In genomic region chr5:119378075-119378699, GRCh38 we compare ENCODE assay signal across 14 cellular contexts. TPM values are rescaled to one million over a fixed set of nuclear protein-coding genes. Genes with fewer than 3 reads are reported as not detected.
DNase-seq lines count a peak whose midpoint lies in the region; ATAC-seq and TF ChIP-seq lines count a peak whose summit lies in the region.
"Had no signal": no experiment of that assay in that cellular context is flagged by ENCODE, and none has a peak within 500 bp of the region (broad histone marks: within the 10 kb centered on the region; RNA-seq: fewer than 3 reads in every experiment).

No MANE protein-coding gene starts in this region.

- H3K27ac Mint-ChIP-seq in T-cell: peak overlapping the region; percentile 20 to 79
- no peak overlapping the region for H3K27ac Mint-ChIP-seq in glutamatergic neuron (ENCODE audit: unreplicated experiment)

- peaks cover 75% of the 10 kb centered on the region for H3K4me1 Mint-ChIP-seq in activated T-cell treated with anti-CD3 and anti-CD28 coated beads, Interleukin-2, amount 50 U/mL, for 4 hours (ENCODE audit: low read depth)
- H3K4me1 Mint-ChIP-seq in T-cell: peaks cover 71 to 81% (median 77%) of the 10 kb centered on the region in 3 donors
- no peaks in the 10 kb centered on the region for H3K4me1 Mint-ChIP-seq in glutamatergic neuron (ENCODE audit: low read depth, unreplicated experiment)

- POLR2A ChIA-PET in T-cell (lab: Charles Lee) (interaction anchor here in 1 of 2 donors (0.6 kb wide), 1 partner anchor 76 kb away, joined by 3 read pairs; no protein-coding TSS in a partner anchor), PC-9 (lab: Charles Lee; ENCODE audit: unreplicated experiment) (no interaction called here)

- peak overlapping the region; percentile 51 for H3K4me3 Mint-ChIP-seq in activated T-cell treated with anti-CD3 and anti-CD28 coated beads, Interleukin-2, amount 50 U/mL, for 4 hours
- no peak overlapping the region for H3K4me3 Mint-ChIP-seq in T-cell
- H3K4me3 Mint-ChIP-seq in glutamatergic neuron (ENCODE audit: unreplicated experiment): no peak overlapping the region
- H3K4me3 Mint-ChIP-seq: dendritic cell treated with granulocyte-macrophage colony-stimulating factor and Interleukin-4, amounts not matched to agents 40 ng/mL and 50 ng/mL, for 4 days had no signal

- H3K4me2 ChIP-seq in PC-9: no peak overlapping the region

- no peaks in the 10 kb centered on the region for H4K20me1 ChIP-seq in PC-9 (ENCODE audit: insufficient read depth)

- no peaks in the 10 kb centered on the region for H3K27me3 ChIP-seq in esophagus squamous epithelium
- H3K27me3 ChIP-seq in PC-9 (ENCODE audit: insufficient read depth, low read depth): no peaks in the 10 kb centered on the region

- H3K27ac ChIP-seq in esophagus squamous epithelium (peak overlapping the region in 3 of 4 donors; percentile 30 to 64 (median 54)), PC-9 (no peak overlapping the region)

- H3K9me3 ChIP-seq in esophagus squamous epithelium: no peaks in the 10 kb centered on the region
- no peaks in the 10 kb centered on the region for H3K9me3 ChIP-seq in PC-9 (ENCODE audit: insufficient read depth, low read depth)

- ATAC-seq in activated T-cell treated with anti-CD3 and anti-CD28 coated beads, Interleukin-2, amount 50 U/mL, for 4 hours: peak; percentile 23 to 33
- ATAC-seq in T-cell (replicated peaks in 1 of 4): peak in 2 of 4 experiments; percentile 15 to 48

- 72 to 86% methylated on average over 3 of the region's 3 CpGs for WGBS in esophagus squamous epithelium, 2 donors

- H3K4me3 ChIP-seq in esophagus squamous epithelium (no peak overlapping the region), PC-9 (no peak overlapping the region)

- H3K36me3 ChIP-seq in esophagus squamous epithelium: no peaks in the 10 kb centered on the region
- H3K36me3 ChIP-seq in PC-9 (ENCODE audit: low read depth): no peaks in the 10 kb centered on the region

- H3K27me3 Mint-ChIP-seq in activated T-cell treated with anti-CD3 and anti-CD28 coated beads, Interleukin-2, amount 50 U/mL, for 4 hours (ENCODE audit: low read depth): no peaks in the 10 kb centered on the region
- H3K27me3 Mint-ChIP-seq in T-cell (no peaks in the 10 kb centered on the region), glutamatergic neuron (ENCODE audit: unreplicated experiment) (no peaks in the 10 kb centered on the region)
- H3K27me3 Mint-ChIP-seq: dendritic cell treated with granulocyte-macrophage colony-stimulating factor and Interleukin-4, amounts not matched to agents 40 ng/mL and 50 ng/mL, for 4 days had no signal

- intact Hi-C loops in esophagus squamous epithelium (cut with DNase I) (no loop called here), PC-9 (cut with micrococcal nuclease; ENCODE audit: unreplicated experiment) (no loop called here)

- H3K9me3 Mint-ChIP-seq in activated T-cell treated with anti-CD3 and anti-CD28 coated beads, Interleukin-2, amount 50 U/mL, for 4 hours: peaks cover 2% of the 10 kb centered on the region
- H3K9me3 Mint-ChIP-seq in T-cell (no peaks in the 10 kb centered on the region), glutamatergic neuron (ENCODE audit: unreplicated experiment) (no peaks in the 10 kb centered on the region)
- H3K9me3 Mint-ChIP-seq: dendritic cell treated with granulocyte-macrophage colony-stimulating factor and Interleukin-4, amounts not matched to agents 40 ng/mL and 50 ng/mL, for 4 days had no signal

- peaks cover 56% of the 10 kb centered on the region for H3K36me3 Mint-ChIP-seq in activated T-cell treated with anti-CD3 and anti-CD28 coated beads, Interleukin-2, amount 50 U/mL, for 4 hours (ENCODE audit: insufficient read depth)
- H3K36me3 Mint-ChIP-seq in T-cell (peaks cover 29% of the 10 kb centered on the region), glutamatergic neuron (ENCODE audit: unreplicated experiment) (no peaks in the 10 kb centered on the region)

- BruUV-seq in PC-9 (replicated peaks; lab: Mats Ljungman, UMichigan): no TSS peak

- no peak for TF ChIP-seq CTCF in esophagus squamous epithelium (IDR thresholded peaks at IDR 0.05)
- TF ChIP-seq CTCF in glutamatergic neuron (IDR thresholded peaks at IDR 0.05; ENCODE audit: partially characterized antibody, unreplicated experiment): no peak
- no peak for TF ChIP-seq CTCF in PC-9 (conservative IDR thresholded peaks at IDR 0.05)

- H3F3A ChIP-seq in PC-9 (ENCODE audit: insufficient read depth, low read depth): no peaks in the 10 kb centered on the region

- no peak overlapping the region for H2AFZ ChIP-seq in PC-9

- CTCF ChIA-PET in T-cell (lab: Charles Lee) (interaction anchor here (0.8 to 2.1 kb wide), 6 partner anchors 11 to 62 kb away, joined by 3 to 9 read pairs (median 3); no protein-coding TSS in a partner anchor), PC-9 (lab: Charles Lee) (no interaction called here)

- 0 out of 2 replicates have a peak, but pooled peaks cover 4% of the 10 kb centered on the region for H3K79me2 ChIP-seq in PC-9 (ENCODE audit: low read depth)

- TF ChIP-seq POLR2A in esophagus squamous epithelium (IDR thresholded peaks at IDR 0.05): no peak

- no peak for DNase-seq in activated T-cell treated with anti-CD3 and anti-CD28 coated beads, Interleukin-2, amount 50 U/mL, for 4 hours
- no peak for DNase-seq in activated T-cell treated with anti-CD3 and anti-CD28 coated beads, Interleukin-2, amount 50 U/mL, for 1 hour
- no peak for DNase-seq in T-cell
- no peak for DNase-seq in esophagus squamous epithelium (lab: John Stamatoyannopoulos, UW)
- DNase-seq in stromal cell of bone marrow (ENCODE audit: low read depth): peak; percentile 40
- DNase-seq in glutamatergic neuron: no peak
- no peak for DNase-seq in ureter (ENCODE audit: low spot score)
- DNase-seq in PC-9: no peak
- DNase-seq: aorta, DMS153, NCI-H2029, small intestine, substantia nigra had no signal

- H3K4me1 ChIP-seq in esophagus squamous epithelium (peaks cover 0 to 37% (median 8%) of the 10 kb centered on the region in 3 donors), PC-9 (replicated peaks; ENCODE audit: insufficient read depth) (no peaks in the 10 kb centered on the region)

- H3K9me2 ChIP-seq in PC-9 (ENCODE audit: insufficient read depth): no peaks in the 10 kb centered on the region

RNA-seq across cellular contexts. Expression of gene TNFAIP8, which starts 22.4 kb away (rescaled TPM):
- 100 to 1,000 TPM; 275 to 314 (median 282) TPM for total RNA-seq in activated T-cell treated with anti-CD3 and anti-CD28 coated beads, Interleukin-2, amount 50 U/mL, for 4 hours
- 100 to 1,000 TPM; 128 to 145 (median 135) TPM for total RNA-seq in T-cell
- total RNA-seq in esophagus squamous epithelium: 10 to 100 TPM; 19.5 to 44.6 (median 34.9) TPM
- total RNA-seq in glutamatergic neuron (ENCODE audit: unreplicated experiment): 2.5 TPM
- 25.3 TPM for total RNA-seq in ureter
- 15.0 and 16.4 TPM in 2 replicates for total RNA-seq in PC-9 (2021)
